ENCODE assay signal across 1 cellular context in genomic region chr2:171260471-171261424, GRCh38.
TF ChIP-seq lines count a peak whose summit lies in the region.

No MANE protein-coding gene starts in this region.

TF ChIP-seq in HepG2, 621 proteins besides CTCF, POLR2A, EP300 and RAD21 (continued from another document and continues in another):
- TF ChIP-seq MLXIP (CRISPR knock-in tag; IDR thresholded peaks at IDR 0.05; ENCODE audit: borderline replicate concordance) (no peak), ZNF350 (CRISPR knock-in tag; IDR thresholded peaks at IDR 0.05; ENCODE audit: borderline replicate concordance, low read depth) (no peak), HES4 (CRISPR knock-in tag; IDR thresholded peaks at IDR 0.05; ENCODE audit: borderline replicate concordance) (no peak), ZNF879 (CRISPR knock-in tag; IDR thresholded peaks at IDR 0.05) (no peak), REST (IDR thresholded peaks at IDR 0.05; ENCODE audit: borderline replicate concordance in 1 of 2, low read depth in 1 of 2, low read length in 2 of 2) (no peak), POLR2AphosphoS5 (IDR thresholded peaks at IDR 0.05; ENCODE audit: low read depth, low read length) (no peak), SIX4 (CRISPR knock-in tag; IDR thresholded peaks at IDR 0.05) (no peak), FOXJ3 (CRISPR knock-in tag; IDR thresholded peaks at IDR 0.05; ENCODE audit: borderline replicate concordance) (no peak), EZH2 (conservative IDR thresholded peaks at IDR 0.05; ENCODE audit: low read depth, low read length) (no peak), ZNF800 (CRISPR knock-in tag; IDR thresholded peaks at IDR 0.05) (no peak), KDM1A (CRISPR knock-in tag; IDR thresholded peaks at IDR 0.05) (no peak), AHDC1 (CRISPR knock-in tag; IDR thresholded peaks at IDR 0.05; ENCODE audit: borderline replicate concordance) (no peak; the same call in 1 of the 2 replicates), ZKSCAN8 (CRISPR knock-in tag; IDR thresholded peaks at IDR 0.05; ENCODE audit: borderline replicate concordance) (no peak), HNRNPK (IDR thresholded peaks at IDR 0.05; ENCODE audit: low read depth, low read length, poor library complexity, severe bottlenecking) (no peak), ZNF484 (CRISPR knock-in tag; IDR thresholded peaks at IDR 0.05; ENCODE audit: borderline replicate concordance, low read depth) (no peak), MTF1 (CRISPR knock-in tag; IDR thresholded peaks at IDR 0.05) (no peak), MED8 (CRISPR knock-in tag; IDR thresholded peaks at IDR 0.05; ENCODE audit: insufficient replicate concordance) (no peak), FOSL2 (CRISPR knock-in tag; IDR thresholded peaks at IDR 0.05) (no peak), PREB (CRISPR knock-in tag; IDR thresholded peaks at IDR 0.05) (no peak), SRY (CRISPR knock-in tag; IDR thresholded peaks at IDR 0.05) (no peak), ZFX (CRISPR knock-in tag; IDR thresholded peaks at IDR 0.05; ENCODE audit: low read depth) (no peak), FOXO1 (CRISPR knock-in tag; IDR thresholded peaks at IDR 0.05) (peak; percentile 57; the same call in 1 of the 2 replicates), ZNF234 (CRISPR knock-in tag; conservative IDR thresholded peaks at IDR 0.05) (no peak), ZNF142 (CRISPR knock-in tag; IDR thresholded peaks at IDR 0.05) (no peak), ARNTL (CRISPR knock-in tag; IDR thresholded peaks at IDR 0.05) (no peak), KAT2B (IDR thresholded peaks at IDR 0.05; ENCODE audit: borderline replicate concordance, low read depth, low read length) (no peak), DMAP1 (CRISPR knock-in tag; IDR thresholded peaks at IDR 0.05) (no peak), RAD51 (IDR thresholded peaks at IDR 0.05; ENCODE audit: borderline replicate concordance) (no peak)
